8 cellular contexts compared by ENCODE assay signal in the genomic region with DNA sequence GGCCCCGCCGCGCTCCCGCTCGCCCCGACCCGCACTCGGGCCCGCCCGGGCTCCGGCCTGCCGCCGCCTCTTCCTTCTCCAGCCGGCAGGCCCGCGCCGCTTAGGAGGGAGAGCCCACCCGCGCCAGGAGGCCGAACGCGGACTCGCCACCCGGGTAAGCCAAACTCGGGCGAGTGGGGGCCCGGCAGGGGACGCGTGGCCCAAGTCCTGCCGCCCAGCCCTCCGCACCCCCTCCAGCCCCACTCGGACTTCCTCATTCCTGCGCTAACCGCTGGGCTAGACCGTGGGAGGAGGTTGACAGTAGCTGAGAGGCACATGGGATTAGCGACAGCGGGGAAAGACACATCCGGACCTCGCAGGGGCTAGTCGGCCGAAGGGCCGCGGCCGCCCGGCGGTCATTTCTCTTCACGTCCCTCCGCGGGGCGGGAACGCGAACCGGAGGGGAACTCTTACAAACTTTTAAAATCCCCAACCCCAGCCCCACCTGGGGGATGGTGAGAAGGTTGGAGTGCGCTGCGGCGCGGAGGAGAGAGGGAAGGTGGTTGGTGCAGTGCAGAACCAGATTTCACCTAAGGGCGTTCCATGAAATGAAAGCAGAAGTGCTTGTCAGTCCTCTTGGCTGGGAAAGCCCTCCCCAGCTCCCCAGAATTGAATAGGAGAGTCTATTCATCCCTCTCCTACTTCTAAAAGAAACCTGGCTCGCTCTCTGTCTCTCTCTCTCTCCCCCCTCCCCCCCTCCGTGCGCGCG. TPM values are rescaled to one million over a fixed set of nuclear protein-coding genes. Genes with fewer than 3 reads are reported as not detected.
DNase-seq lines count a peak whose midpoint lies in the region; ATAC-seq and TF ChIP-seq lines count a peak whose summit lies in the region.

No MANE protein-coding gene starts in this region.

- H3K4me1 ChIP-seq in HCT116 (ENCODE audit: control insufficient read depth in 1 of 2, insufficient read depth in 2 of 2, low read length in 2 of 2) (peaks cover 15 to 26% of the 10 kb centered on the region in 2 experiments), MM.1S (ENCODE audit: low read length) (peaks cover 14% of the 10 kb centered on the region; the same call in 1 of the 2 replicates), right cardiac atrium (ENCODE audit: control insufficient read depth, insufficient read depth, low read length) (no peaks in the 10 kb centered on the region), rectal smooth muscle tissue (ENCODE audit: control insufficient read depth, insufficient read depth, low read length) (peaks cover 16% of the 10 kb centered on the region)

- no peak overlapping the region for H2AFZ ChIP-seq in HCT116 (ENCODE audit: low read depth, low read length, poor library complexity, severe bottlenecking)
- peak overlapping the region; percentile 84 for H2AFZ ChIP-seq in MM.1S (ENCODE audit: low read length)

- peaks cover 10% of the 10 kb centered on the region for H3K36me3 Mint-ChIP-seq in T-helper 1 cell treated with Interleukin-12 subunit alpha and Interleukin-12 subunit beta and Interleukin-4 antibody, amounts not matched to agents 30 μg/mL and 1 μg/mL, for 36 hours (ENCODE audit: low read depth)

- H3K27ac ChIP-seq in HCT116 (ENCODE audit: low read depth, low read length), result peak overlapping the region; percentile 94
- peak overlapping the region; percentile 97 for H3K27ac ChIP-seq in MM.1S (ENCODE audit: low read length)
- H3K27ac ChIP-seq in right cardiac atrium (ENCODE audit: low read length), result peak overlapping the region; percentile 78
- H3K27ac ChIP-seq in rectal smooth muscle tissue (ENCODE audit: low read depth, low read length), result peak overlapping the region; percentile 85

- H3K36me3 ChIP-seq in HCT116 (ENCODE audit: control insufficient read depth in 1 of 2, insufficient read depth in 2 of 2, low read length in 2 of 2) (no peaks in the 10 kb centered on the region), MM.1S (replicated peaks; ENCODE audit: insufficient read depth, low read length) (no peaks in the 10 kb centered on the region), rectal smooth muscle tissue (ENCODE audit: control insufficient read depth, insufficient read depth, low read length) (no peaks in the 10 kb centered on the region)

- BruUV-seq in HCT116 (replicated peaks; lab: Mats Ljungman, UMichigan), result no TSS peak

- no peak for TF ChIP-seq CTCF in HCT116 (IDR thresholded peaks at IDR 0.05 in 2 of 3, conservative IDR thresholded peaks at IDR 0.05 in 1 of 3; ENCODE audit: borderline replicate concordance in 1 of 3, insufficient read depth in 1 of 3, low read depth in 2 of 3, low read length in 2 of 3)
- TF ChIP-seq CTCF in MM.1S (IDR thresholded peaks at IDR 0.05; ENCODE audit: low read length), result no peak

- H4K20me1 ChIP-seq in HCT116 (ENCODE audit: insufficient read depth) (no peaks in the 10 kb centered on the region), MM.1S (ENCODE audit: insufficient read depth, low read length) (peaks cover 9% of the 10 kb centered on the region; the same call in 1 of the 2 replicates)

- H3K4me2 ChIP-seq in HCT116 (ENCODE audit: low read length), result peak overlapping the region; percentile 78
- H3K4me2 ChIP-seq in MM.1S (ENCODE audit: low read depth, low read length), result peak overlapping the region; percentile 63; the same call in 1 of the 2 replicates

- peaks cover 24% of the 10 kb centered on the region for H3K4me1 Mint-ChIP-seq in T-helper 1 cell treated with Interleukin-12 subunit alpha and Interleukin-12 subunit beta and Interleukin-4 antibody, amounts not matched to agents 30 μg/mL and 1 μg/mL, for 36 hours (ENCODE audit: low read depth)

- peak overlapping the region; percentile 93 for H3K4me3 Mint-ChIP-seq in T-helper 1 cell treated with Interleukin-12 subunit alpha and Interleukin-12 subunit beta and Interleukin-4 antibody, amounts not matched to agents 30 μg/mL and 1 μg/mL, for 36 hours

- no peaks in the 10 kb centered on the region for H3K27me3 ChIP-seq in HCT116 (ENCODE audit: insufficient read depth, low read length)
- no peaks in the 10 kb centered on the region for H3K27me3 ChIP-seq in MM.1S (replicated peaks; ENCODE audit: insufficient read depth, low read length)
- no peaks in the 10 kb centered on the region for H3K27me3 ChIP-seq in right cardiac atrium (ENCODE audit: control insufficient read depth, insufficient read depth)
- H3K27me3 ChIP-seq in rectal smooth muscle tissue (ENCODE audit: control insufficient read depth, insufficient read depth, low read length), result no peaks in the 10 kb centered on the region

- H3K9me3 ChIP-seq in HCT116 (ENCODE audit: control insufficient read depth in 1 of 2, insufficient read depth in 1 of 2, low read depth in 1 of 2, low read length in 2 of 2) (peaks cover 0 to 3% of the 10 kb centered on the region in 2 experiments; a peak in 1 of 4 replicates), MM.1S (replicated peaks; ENCODE audit: insufficient read depth, low read length) (no peaks in the 10 kb centered on the region), right cardiac atrium (ENCODE audit: control insufficient read depth, low read length) (no peaks in the 10 kb centered on the region)

- peak overlapping the region; percentile 95 for H3K27ac Mint-ChIP-seq in T-helper 1 cell treated with Interleukin-12 subunit alpha and Interleukin-12 subunit beta and Interleukin-4 antibody, amounts not matched to agents 30 μg/mL and 1 μg/mL, for 36 hours

- peak; percentile 75 for DNase-seq in HCT116 (ENCODE audit: low read depth, low spot score)
- peak; percentile 78 for DNase-seq in MM.1S
- peak in 56 of 58 donors; percentile 12 to 86 (median 62) for DNase-seq in anterior cingulate cortex (lab: John Stamatoyannopoulos, UW)
- DNase-seq in right cardiac atrium, result peak; percentile 80 to 89 (median 88)
- no peak for DNase-seq in cerebellar nuclear complex (lab: John Stamatoyannopoulos, UW)

- POLR2A ChIA-PET in HCT116 (lab: Charles Lee), result no interaction called here

- RAD21 ChIA-PET in HCT116 (lab: Charles Lee; ENCODE audit: low non-redundant PET in 1 of 2, low total read pairs in 2 of 2, uncharacterized antibody in 2 of 2, unreplicated experiment in 2 of 2), result interaction anchor here in 1 of 2 experiments (1.0 kb wide), 1 partner anchor 119 kb away, joined by 12 read pairs; no protein-coding TSS in a partner anchor

- H3K79me2 ChIP-seq in HCT116 (ENCODE audit: insufficient read depth, low read length), result peaks cover 44% of the 10 kb centered on the region
- peaks cover 50% of the 10 kb centered on the region for H3K79me2 ChIP-seq in MM.1S (ENCODE audit: low read length)

- CTCF ChIA-PET in HCT116 (lab: Charles Lee), result no interaction called here

- no peaks in the 10 kb centered on the region for H3K9me3 Mint-ChIP-seq in T-helper 1 cell treated with Interleukin-12 subunit alpha and Interleukin-12 subunit beta and Interleukin-4 antibody, amounts not matched to agents 30 μg/mL and 1 μg/mL, for 36 hours

- no peaks in the 10 kb centered on the region for H3K9me2 ChIP-seq in HCT116 (ENCODE audit: insufficient read depth)
- no peaks in the 10 kb centered on the region for H3K9me2 ChIP-seq in MM.1S (replicated peaks; ENCODE audit: insufficient read depth, low read length)

- intact Hi-C loops in HCT116 (cut with micrococcal nuclease) (no loop called here), right cardiac atrium (cut with DNase I) (loop anchor here in 1 of 4 donors (10.0 kb wide), 1 partner anchor 63 kb away; no protein-coding TSS in a partner anchor)

- peaks cover 29% of the 10 kb centered on the region for H3F3A ChIP-seq in MM.1S (ENCODE audit: insufficient read depth, low read length)

- H3K4me3 ChIP-seq in HCT116 (replicated peaks in 1 of 2; ENCODE audit: low read depth in 1 of 2, low read length in 2 of 2), result peak overlapping the region; percentile 54 to 70
- peak overlapping the region; percentile 97 for H3K4me3 ChIP-seq in MM.1S (ENCODE audit: low read length)
- H3K4me3 ChIP-seq in right cardiac atrium (ENCODE audit: low read length), result peak overlapping the region; percentile 47
- peak overlapping the region; percentile 71 for H3K4me3 ChIP-seq in rectal smooth muscle tissue (ENCODE audit: low read length)

- H3K27me3 Mint-ChIP-seq in T-helper 1 cell treated with Interleukin-12 subunit alpha and Interleukin-12 subunit beta and Interleukin-4 antibody, amounts not matched to agents 30 μg/mL and 1 μg/mL, for 36 hours (ENCODE audit: low read depth), result no peaks in the 10 kb centered on the region

- ATAC-seq in HCT116 (peak; percentile 79), right cardiac atrium (peak; percentile 87 to 91)

- TF ChIP-seq POLR2A in GM10847 (IDR thresholded peaks at IDR 0.05; ENCODE audit: extremely low read depth, insufficient read length) (peak; percentile 23), HCT116 (IDR thresholded peaks at IDR 0.05; ENCODE audit: borderline replicate concordance, extremely low read depth, insufficient read depth, insufficient read length) (peak; percentile 21)

- no peak for TF ChIP-seq RAD21 in HCT116 (IDR thresholded peaks at IDR 0.05; ENCODE audit: low read depth)

- under 1% methylated on average over 62 of the region's 63 CpGs for WGBS in right cardiac atrium

- H3K9ac ChIP-seq in HCT116 (ENCODE audit: low read length), result peak overlapping the region; percentile 72
- H3K9ac ChIP-seq in MM.1S (ENCODE audit: low read length), result peak overlapping the region; percentile 98
- H3K9ac ChIP-seq in rectal smooth muscle tissue (ENCODE audit: low read length), result peak overlapping the region; percentile 84

TF ChIP-seq in HCT116, 20 proteins besides CTCF, POLR2A, EP300 and RAD21 (continues in another document):
- TF ChIP-seq ZFX (IDR thresholded peaks at IDR 0.05) (peak; percentile 98), EGR1 (IDR thresholded peaks at IDR 0.05; ENCODE audit: low read depth) (peak; percentile 74), SIN3A (IDR thresholded peaks at IDR 0.05; ENCODE audit: low read depth) (peak; percentile 76), FOSL1 (IDR thresholded peaks at IDR 0.05; ENCODE audit: low read depth) (no peak), CEBPB (IDR thresholded peaks at IDR 0.05; ENCODE audit: low read depth) (no peak), EZH2phosphoT487 (IDR thresholded peaks at IDR 0.05; ENCODE audit: borderline replicate concordance) (no peak), SP1 (IDR thresholded peaks at IDR 0.05; ENCODE audit: low read depth) (no peak; the same call in 1 of the 2 replicates), ELF1 (IDR thresholded peaks at IDR 0.05; ENCODE audit: borderline replicate concordance, low read depth) (peak; percentile 86), YY1 (IDR thresholded peaks at IDR 0.05; ENCODE audit: extremely low read depth, insufficient replicate concordance, low read depth, low read length) (peak; percentile 66)
- TF ChIP-seq, protein P1, sequence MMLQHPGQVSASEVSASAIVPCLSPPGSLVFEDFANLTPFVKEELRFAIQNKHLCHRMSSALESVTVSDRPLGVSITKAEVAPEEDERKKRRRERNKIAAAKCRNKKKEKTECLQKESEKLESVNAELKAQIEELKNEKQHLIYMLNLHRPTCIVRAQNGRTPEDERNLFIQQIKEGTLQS (IDR thresholded peaks at IDR 0.05), result no peak

RNA-seq across cellular contexts. Expression of a gene that starts 0.7 kb away (rescaled TPM):
- total RNA-seq in HCT116 (2021; ENCODE audit: unreplicated experiment) (29.4 TPM), right cardiac atrium (10 to 100 TPM; 20.7 to 24.0 (median 22.7) TPM)
- 16.2 and 19.8 TPM in 2 replicates for polyA plus RNA-seq in HCT116 (2012)
- 8.8 TPM for polyA plus RNA-seq in right cardiac atrium

Comparison
In these comparisons a context has a peak if more than half of its experiments do, and no peak if none do; other contexts are left out.
1. DNase-seq: peak in HCT116 (single experiment), MM.1S (single experiment), anterior cingulate cortex (56 of 58) and right cardiac atrium (3 of 3); none in cerebellar nuclear complex (0 of 2).
2. H3K4me3 ChIP-seq: peak in every context shown above with its lines; median percentile 97 in MM.1S; 71 in rectal smooth muscle tissue; 62 in HCT116; 47 in right cardiac atrium.
3. Peak in every context shown above with its lines, with median percentiles within 50 percentile points of each other: H3K27ac ChIP-seq and H3K9ac ChIP-seq.